Comparison of ENCODE assay signal across 9 cellular contexts in genomic region chr10:1773204-1773603, GRCh38. TPM values are rescaled to one million over a fixed set of nuclear protein-coding genes. Genes with fewer than 3 reads are reported as not detected.
DNase-seq lines count a peak whose midpoint lies in the region; ATAC-seq, FAIRE-seq and TF ChIP-seq lines count a peak whose summit lies in the region.
"Not testable (repeated sequence)": the region's sequence is repeated elsewhere in the genome, so short reads cannot be mapped to it uniquely, and the experiment has no call there.
"Had no signal": no experiment of that assay in that cellular context is flagged by ENCODE, and none has a peak within 500 bp of the region (broad histone marks: within the 10 kb centered on the region; RNA-seq: fewer than 3 reads in every experiment).

No MANE protein-coding gene starts in this region.

- not testable (repeated sequence) for H3K18ac ChIP-seq in H1 (ENCODE audit: extremely low read depth, low read length)

- H3K27me3 Mint-ChIP-seq in stimulated activated naive CD8-positive, alpha-beta T cell treated with anti-CD3 and anti-CD28 coated beads, Interleukin-15, amount 100 ng/mL, for 72 hours, result not testable (repeated sequence)

- H2AFZ ChIP-seq in H1 (ENCODE audit: low read length); parathyroid adenoma: not testable (repeated sequence)

- not testable (repeated sequence) for H3K9me3 ChIP-seq in H1 (ENCODE audit: insufficient read depth in 2 of 2, low read depth in 1 of 2, low read length in 1 of 2); parathyroid adenoma (ENCODE audit: control insufficient read depth, low read length)

- H3K27ac ChIP-seq in H1 (ENCODE audit: low read depth, low read length); parathyroid adenoma: not testable (repeated sequence)

- H3K4ac ChIP-seq in H1 (replicated peaks; ENCODE audit: insufficient read length, low read depth, low read length), result not testable (repeated sequence)

- H2BK20ac ChIP-seq in H1 (ENCODE audit: low read length), result not testable (repeated sequence)

- not testable (repeated sequence) for TF ChIP-seq POLR2A in H1 (IDR thresholded peaks at IDR 0.05; ENCODE audit: control extremely low read depth in 1 of 2, low read depth in 2 of 2, low read length in 2 of 2)

- POLR2A ChIA-PET in H1 (lab: Charles Lee; ENCODE audit: partially characterized antibody), result not testable (repeated sequence)

- not testable (repeated sequence) for H3K79me2 ChIP-seq in H1 (ENCODE audit: control insufficient read depth in 1 of 2, insufficient read depth in 2 of 2, low read length in 2 of 2); parathyroid adenoma

- H3K4me3 Mint-ChIP-seq in stimulated activated naive CD8-positive, alpha-beta T cell treated with anti-CD3 and anti-CD28 coated beads, Interleukin-15, amount 100 ng/mL, for 72 hours, result peak overlapping the region in 1 of 2 donors; percentile 25

- not testable (repeated sequence) for H3K4me2 ChIP-seq in H1 (ENCODE audit: insufficient read depth in 1 of 2, low read depth in 2 of 2, low read length in 2 of 2)
- H3K4me2 ChIP-seq in parathyroid adenoma (ENCODE audit: low read length), result peak overlapping the region; percentile 38

- ATAC-seq in stimulated activated naive CD8-positive, alpha-beta T cell treated with anti-CD3 and anti-CD28 coated beads, Interleukin-15, amount 100 ng/mL, for 72 hours, result peak; percentile 15

- not testable (repeated sequence) for H3K23ac ChIP-seq in H1 (ENCODE audit: insufficient read length)

- H3K9ac ChIP-seq in H1 (replicated peaks in 1 of 4; ENCODE audit: extremely low read depth in 1 of 4, low read depth in 3 of 4, low read length in 3 of 4); parathyroid adenoma: not testable (repeated sequence)

- H3K27me3 ChIP-seq in H1 (replicated peaks in 1 of 4; ENCODE audit: control insufficient read depth in 3 of 4, extremely low read depth in 1 of 4, insufficient read depth in 3 of 4, low read length in 3 of 4); parathyroid adenoma (ENCODE audit: control insufficient read depth, insufficient read depth, low read length): not testable (repeated sequence)

- H2AK5ac ChIP-seq in H1 (ENCODE audit: low read depth, low read length), result not testable (repeated sequence)

- not testable (repeated sequence) for H3K79me1 ChIP-seq in H1 (ENCODE audit: low read depth, low read length)

- H2BK120ac ChIP-seq in H1 (replicated peaks; ENCODE audit: low read depth, low read length), result not testable (repeated sequence)

- H3K27ac Mint-ChIP-seq in stimulated activated naive CD8-positive, alpha-beta T cell treated with anti-CD3 and anti-CD28 coated beads, Interleukin-15, amount 100 ng/mL, for 72 hours, result not testable (repeated sequence)

- FAIRE-seq in H1 (lab: Jason Lieb, UNC), result not testable (repeated sequence)

- peak; percentile 70 for DNase-seq in Daoy (ENCODE audit: low read depth)
- not testable (repeated sequence) for DNase-seq in H1 (ENCODE audit: low read depth in 1 of 2, low spot score in 2 of 2)
- DNase-seq in stimulated activated naive CD8-positive, alpha-beta T cell treated with anti-CD3 and anti-CD28 coated beads, Interleukin-15, amount 100 ng/mL, for 72 hours, result peak in 1 of 2 donors; percentile 21

- TF ChIP-seq EP300 in H1 (IDR thresholded peaks at IDR 0.05; ENCODE audit: borderline replicate concordance in 1 of 2, low read depth in 2 of 2, low read length in 2 of 2), result not testable (repeated sequence)

- H2BK5ac ChIP-seq in H1 (ENCODE audit: low read depth, low read length), result peak overlapping the region; percentile 52; the same call in 1 of the 2 replicates

- not testable (repeated sequence) for H3K23me2 ChIP-seq in H1 (ENCODE audit: low read depth, low read length)

- TF ChIP-seq RAD21 in H1 (IDR thresholded peaks at IDR 0.05 in 1 of 2, conservative IDR thresholded peaks at IDR 0.05 in 1 of 2; ENCODE audit: low read depth in 2 of 2, low read length in 2 of 2), result not testable (repeated sequence)

- not testable (repeated sequence) for H2BK12ac ChIP-seq in H1 (ENCODE audit: low read depth, low read length)

- not testable (repeated sequence) for H3K56ac ChIP-seq in H1 (replicated peaks; ENCODE audit: insufficient read length, low read depth, low read length)

- H4K91ac ChIP-seq in H1 (replicated peaks; ENCODE audit: insufficient read length, low read length), result not testable (repeated sequence)

- not testable (repeated sequence) for H3K4me1 ChIP-seq in H1 (replicated peaks in 1 of 4; ENCODE audit: control insufficient read depth in 3 of 4, insufficient read depth in 4 of 4, low read length in 3 of 4); parathyroid adenoma

- H4K5ac ChIP-seq in H1 (ENCODE audit: insufficient read length, low read depth, low read length), result not testable (repeated sequence)

- H4K8ac ChIP-seq in H1 (ENCODE audit: extremely low read depth, insufficient read depth, low read length), result peak overlapping the region; percentile 57; the same call in 1 of the 2 replicates

- H4K20me1 ChIP-seq in H1 (replicated peaks in 1 of 2; ENCODE audit: control insufficient read depth in 1 of 2, insufficient read depth in 2 of 2, low read length in 2 of 2), result not testable (repeated sequence)

- 82% methylated on average over 16 of the region's 23 CpGs; no CpG with 5 or more reads in 1 of the 2 experiments for WGBS in H1 (ENCODE audit: extremely low coverage in 1 of 2, insufficient coverage in 1 of 2, insufficient read length in 1 of 2, insufficient replicate concordance in 2 of 2, low coverage in 1 of 2, low lambda C conversion rate in 2 of 2, missing lambda C conversion rate in 1 of 2), 2 experiments

- H3K9me3 Mint-ChIP-seq in stimulated activated naive CD8-positive, alpha-beta T cell treated with anti-CD3 and anti-CD28 coated beads, Interleukin-15, amount 100 ng/mL, for 72 hours, result not testable (repeated sequence)

- H3K4me1 Mint-ChIP-seq in stimulated activated naive CD8-positive, alpha-beta T cell treated with anti-CD3 and anti-CD28 coated beads, Interleukin-15, amount 100 ng/mL, for 72 hours, result not testable (repeated sequence)

- H3K36me3 ChIP-seq in H1 (ENCODE audit: control insufficient read depth in 2 of 4, insufficient read depth in 4 of 4, low read length in 3 of 4); parathyroid adenoma (ENCODE audit: control insufficient read depth, insufficient read depth, low read length): not testable (repeated sequence)

- H3K14ac ChIP-seq in H1 (ENCODE audit: insufficient read length), result not testable (repeated sequence)

- CTCF ChIA-PET in H1 (lab: Charles Lee; ENCODE audit: partially characterized antibody), result not testable (repeated sequence)

- H2BK15ac ChIP-seq in H1 (ENCODE audit: low read length), result not testable (repeated sequence)

- not testable (repeated sequence) for H3K4me3 ChIP-seq in H1 (ENCODE audit: extremely low read depth in 1 of 4, insufficient read depth in 2 of 4, low read depth in 3 of 4, low read length in 4 of 4)
- H3K4me3 ChIP-seq in parathyroid adenoma (ENCODE audit: low read depth, low read length), result peak overlapping the region; percentile 31

- not testable (repeated sequence) for TF ChIP-seq CTCF in H1 (IDR thresholded peaks at IDR 0.05; ENCODE audit: control extremely low read depth in 1 of 3, insufficient read depth in 1 of 3, low read depth in 1 of 3, low read length in 3 of 3); parathyroid adenoma (IDR thresholded peaks at IDR 0.05)

RNA-seq across cellular contexts. Expression of gene ADARB2, which starts 35.9 kb away (rescaled TPM):
- total RNA-seq in Daoy (2014; rRNA removed; shearing (Covaris generic)), result 0.11 and 0.39 TPM in 2 replicates
- 2.7 and 2.8 TPM in 2 replicates for total RNA-seq in H1 (2021; fragmentation: NEBNext Ultra II Directional; extraction: Animal tissue kit (Norgen Biotek cat#: 25700))
- 2.2 and 3.9 TPM in 2 replicates for polyA plus RNA-seq in H1 (2011; rRNA removed)
- polyA plus RNA-seq in H1 (2011; cell fraction: cytosol; rRNA removed), result 3.0 TPM
- 7.6 TPM for polyA plus RNA-seq in H1 (2011; cell fraction: nucleus; rRNA removed)
- polyA plus RNA-seq in H1 (2012, experiment 1 of 2), result 1.7 to 2.8 TPM (median 2.0 TPM) in 4 replicates
- polyA plus RNA-seq in H1 (2012, experiment 2 of 2), result 0.47 TPM
- polyA plus RNA-seq in H1 (2013, experiment 1 of 2), result 0.81 TPM
- polyA plus RNA-seq in H1 (2013, experiment 2 of 2), result 0.81 TPM
- polyA minus RNA-seq in H1 (2011; rRNA and poly(A)+ RNA removed), result 1.8 and 2.1 TPM in 2 replicates
- 1.4 TPM for polyA minus RNA-seq in H1 (2011; cell fraction: cytosol; rRNA and poly(A)+ RNA removed)
- polyA minus RNA-seq in H1 (2011; cell fraction: nucleus; rRNA and poly(A)+ RNA removed), result 6.6 TPM
- total RNA-seq: A673, Calu3, G401 had no signal
- polyA plus RNA-seq: AG04450, BJ had no signal
